ENCODE assay signal across 19 cellular contexts in the genomic region with DNA sequence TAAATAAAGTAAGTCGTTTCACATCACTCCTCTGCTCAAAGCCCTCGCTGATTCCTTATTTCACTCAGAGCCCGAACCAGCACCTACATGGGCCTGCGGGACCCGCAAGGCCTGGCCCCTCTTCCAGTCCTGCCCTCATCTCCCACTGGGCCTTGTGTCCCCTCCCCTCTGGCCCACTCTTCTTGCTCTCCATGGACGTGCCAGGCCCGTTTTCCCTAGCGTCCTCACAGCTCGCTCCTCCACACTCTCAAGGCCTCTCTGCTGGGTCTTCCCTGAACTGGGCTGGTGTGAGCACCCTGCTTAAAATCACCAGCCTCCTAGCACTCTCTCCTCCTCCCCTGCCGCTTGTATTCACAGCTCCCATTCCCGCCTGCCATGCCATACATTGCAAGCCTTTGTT.
DNase-seq lines count a peak whose midpoint lies in the region; ATAC-seq and TF ChIP-seq lines count a peak whose summit lies in the region.
"Had no signal": no experiment of that assay in that cellular context is flagged by ENCODE, and none has a peak within 500 bp of the region (broad histone marks: within the 10 kb centered on the region; RNA-seq: fewer than 3 reads in every experiment).

No MANE protein-coding gene starts in this region.

- H3K9me3 Mint-ChIP-seq in glutamatergic neuron (ENCODE audit: unreplicated experiment) (no peaks in the 10 kb centered on the region), osteocyte (ENCODE audit: unreplicated experiment) (peaks cover 14% of the 10 kb centered on the region)

- H3K36me3 Mint-ChIP-seq in glutamatergic neuron (ENCODE audit: unreplicated experiment) (peaks cover 17% of the 10 kb centered on the region), osteocyte (ENCODE audit: unreplicated experiment) (peaks cover 4% of the 10 kb centered on the region)
- H3K36me3 Mint-ChIP-seq: CD14-positive monocyte had no signal

- H3K27ac Mint-ChIP-seq in glutamatergic neuron (ENCODE audit: unreplicated experiment) (peak overlapping the region; percentile 11), osteocyte (ENCODE audit: unreplicated experiment) (no peak overlapping the region)
- H3K27ac Mint-ChIP-seq: CD14-positive monocyte had no signal

- ATAC-seq in GM21737 (IDR thresholded peaks at IDR 0.05; ENCODE audit: unreplicated experiment) = no peak
- ATAC-seq: Right ventricle myocardium inferior had no signal

- peaks cover 14% of the 10 kb centered on the region for H3K27me3 Mint-ChIP-seq in glutamatergic neuron (ENCODE audit: unreplicated experiment)
- H3K27me3 Mint-ChIP-seq in osteocyte (ENCODE audit: unreplicated experiment) = peaks cover 11% of the 10 kb centered on the region

- H3K4me1 Mint-ChIP-seq in glutamatergic neuron (ENCODE audit: low read depth, unreplicated experiment) (peaks cover 11% of the 10 kb centered on the region), osteocyte (ENCODE audit: unreplicated experiment) (peaks cover 8% of the 10 kb centered on the region)

- DNase-seq in activated effector memory CD4-positive, alpha-beta T cell treated with anti-CD3 and anti-CD28 coated beads, Interleukin-2, amount 50 U/mL, for 16 hours = peak; percentile 45
- no peak for DNase-seq in activated effector memory CD4-positive, alpha-beta T cell treated with Interleukin-2 at 50 U/mL for 16 hours
- DNase-seq in glutamatergic neuron = no peak
- peak; percentile 67 for DNase-seq in osteocyte (ENCODE audit: extremely low spot score, unreplicated experiment)
- peak; percentile 36 for DNase-seq in ureter (ENCODE audit: low spot score)
- DNase-seq in activated CD4-positive, CD25-positive, alpha-beta regulatory T cell (lab: John Stamatoyannopoulos, UW) = no peak
- no peak for DNase-seq in NCI-H1105 treated with DMSO at 0.1 percent for 48 hours (lab: John Stamatoyannopoulos, UW)
- DNase-seq: 8988T; DMS 273 treated with DMSO at 0.1 percent for 48 hours; GDM1; GM23248; NCI-H1694 treated with DMSO at 0.1 percent for 48 hours; NCI-H2107; NCI-H510A; NCI-H748 treated with DMSO at 0.1 percent for 48 hours; NK-92 treated with Interleukin-12 subunit alpha and Interleukin-12 subunit beta, amount 100 ng/mL, for 24 hours had no signal

- H3K4me3 Mint-ChIP-seq in glutamatergic neuron (ENCODE audit: unreplicated experiment) (no peak overlapping the region), osteocyte (ENCODE audit: unreplicated experiment) (no peak overlapping the region)
- H3K4me3 Mint-ChIP-seq: CD14-positive monocyte had no signal

- no peak for TF ChIP-seq CTCF in glutamatergic neuron (IDR thresholded peaks at IDR 0.05; ENCODE audit: partially characterized antibody, unreplicated experiment)
- no peak for TF ChIP-seq CTCF in osteocyte (IDR thresholded peaks at IDR 0.05)

Comparison
In these comparisons a context has a peak if more than half of its experiments do, and no peak if none do; other contexts are left out.
1. DNase-seq: peak in activated effector memory CD4-positive, alpha-beta T cell treated with anti-CD3 and anti-CD28 coated beads, Interleukin-2, amount 50 U/mL, for 16 hours (single experiment), osteocyte (single experiment) and ureter (single experiment); none in activated effector memory CD4-positive, alpha-beta T cell treated with Interleukin-2 at 50 U/mL for 16 hours (single experiment), glutamatergic neuron (single experiment), activated CD4-positive, CD25-positive, alpha-beta regulatory T cell (0 of 4) and NCI-H1105 treated with DMSO at 0.1 percent for 48 hours (single experiment).